ENCODE assay signal across 8 cellular contexts in the genomic region with DNA sequence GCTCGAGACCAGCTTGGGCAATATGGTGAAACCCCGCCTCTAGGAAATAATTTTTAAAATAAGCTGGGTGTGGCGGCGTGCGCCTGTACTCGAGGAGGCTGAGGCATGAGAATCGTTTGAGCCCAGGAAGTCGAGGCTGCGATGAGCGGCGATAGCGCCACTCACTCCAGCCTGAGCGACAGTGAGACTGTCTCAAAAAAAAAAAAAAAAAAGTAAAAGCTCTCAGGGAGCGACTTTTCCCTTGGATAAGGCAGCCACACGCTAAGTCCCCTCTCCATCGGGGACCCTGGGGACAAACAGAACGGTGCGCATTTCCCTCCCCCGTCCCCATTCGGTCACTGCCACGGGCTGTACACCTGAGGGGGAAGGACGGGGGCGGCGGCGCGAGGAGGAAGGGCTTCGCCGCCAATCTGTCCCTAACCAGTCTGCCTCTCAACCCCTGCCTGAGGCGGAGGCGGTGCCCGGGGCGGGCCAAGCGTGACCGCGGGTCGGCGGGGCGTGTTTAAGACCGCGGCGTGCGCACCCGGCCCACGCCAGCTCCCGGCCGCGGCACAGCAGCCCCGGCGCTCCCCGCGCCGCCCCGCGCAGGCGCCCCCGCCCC. TPM values are rescaled to one million over a fixed set of nuclear protein-coding genes. Genes with fewer than 3 reads are reported as not detected.
DNase-seq lines count a peak whose midpoint lies in the region; ATAC-seq and TF ChIP-seq lines count a peak whose summit lies in the region.

A gene (plus strand): TSS at position 531 of the 601 bp plus-strand sequence. CDS start 107 bp downstream, outside the sequence.

- H3K36me3 Mint-ChIP-seq in mesothelial cell of epicardium: no peaks in the 10 kb centered on the region

- ATAC-seq in HG02610 (IDR thresholded peaks at IDR 0.05; ENCODE audit: unreplicated experiment): peak; percentile 67

- in situ Hi-C loops in endometrial microvascular endothelial cells (cut with HindIII; ENCODE audit: inconsistent ontology term, low pct_unique_long_range_greater_than_20kb, low sequenced_read_pairs): loop anchor here (5.0 kb wide), 1 partner anchor 34 kb away; no protein-coding TSS in a partner anchor

- no peaks in the 10 kb centered on the region for H3K9me3 Mint-ChIP-seq in mesothelial cell of epicardium

- peak within 1 kb of the TSS; percentile 37 for H3K27ac Mint-ChIP-seq in mesothelial cell of epicardium

- DNase-seq in NCI-H524 treated with DMSO at 0.1 percent for 48 hours (lab: John Stamatoyannopoulos, UW): peak; percentile 22
- peak; percentile 25 for DNase-seq in activated CD8-positive, alpha-beta memory T cell treated with anti-CD3 and anti-CD28 coated beads, Interleukin-2, amount 50 U/mL, for 1 hour (ENCODE audit: extremely low read depth)
- DNase-seq in mesothelial cell of epicardium (ENCODE audit: low spot score in 2 of 2, unreplicated experiment in 2 of 2): peak in 1 of 2 experiments; percentile 60
- DNase-seq in stimulated activated CD8-positive, alpha-beta memory T cell treated with anti-CD3 and anti-CD28 coated beads, Interleukin-2, amount 100 ng/mL, for 1 hour (ENCODE audit: low read depth in 2 of 2): peak; percentile 49 to 55
- DNase-seq in DMS79 treated with DMSO at 0.1 percent for 48 hours (lab: John Stamatoyannopoulos, UW): no peak

- H3K4me1 Mint-ChIP-seq in mesothelial cell of epicardium: peaks cover 36% of the 10 kb centered on the region

- H3K27me3 Mint-ChIP-seq in mesothelial cell of epicardium (ENCODE audit: low read depth): peaks cover 13% of the 10 kb centered on the region

- TF ChIP-seq CTCF in GM12875 (IDR thresholded peaks at IDR 0.05; ENCODE audit: borderline replicate concordance, insufficient read depth, low read depth, low read length) (no peak), mesothelial cell of epicardium (IDR thresholded peaks at IDR 0.05; ENCODE audit: unreplicated experiment) (no peak)

- peak within 1 kb of the TSS; percentile 55 for H3K4me3 ChIP-seq in GM12875 (ENCODE audit: low read depth, low read length)

- peak within 1 kb of the TSS; percentile 83 for H3K4me3 Mint-ChIP-seq in mesothelial cell of epicardium

RNA-seq across cellular contexts. Expression of the gene that starts here (rescaled TPM):
- total RNA-seq in endometrial microvascular endothelial cells (ENCODE audit: inconsistent ontology term) (33.8 TPM), mesothelial cell of epicardium (4.0 to 5.2 TPM (median 4.3 TPM) in 3 replicates)
